ENCODE assay signal across 1 cellular context in the genomic region with DNA sequence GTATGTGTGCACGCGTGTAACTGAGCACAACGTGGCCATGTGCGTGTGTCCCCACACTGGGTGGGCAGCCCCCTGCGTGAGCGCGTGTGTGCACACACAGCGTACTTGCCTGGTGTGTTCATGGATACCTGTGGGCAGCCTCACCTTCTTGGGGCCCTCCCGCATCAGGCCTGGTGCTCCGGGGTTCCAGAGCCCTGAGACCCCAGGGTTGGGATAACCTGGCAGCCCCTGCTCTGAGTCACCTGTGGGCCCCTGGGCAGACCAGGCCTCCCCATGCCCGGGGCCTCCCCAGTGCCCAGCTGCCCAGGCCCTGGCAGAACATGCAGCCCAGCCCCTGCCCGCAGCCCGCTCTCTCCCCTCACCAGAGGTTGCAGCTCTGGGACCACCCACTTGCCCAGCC.
TF ChIP-seq lines count a peak whose summit lies in the region.

No MANE protein-coding gene starts in this region.

TF ChIP-seq in H1, 55 proteins besides CTCF, POLR2A, EP300 and RAD21:
- TF ChIP-seq SIRT6 (IDR thresholded peaks at IDR 0.05; ENCODE audit: low read length) (no peak), BCL11A (IDR thresholded peaks at IDR 0.05; ENCODE audit: low read depth in 2 of 2, low read length in 2 of 2) (no peak), SUZ12 (IDR thresholded peaks at IDR 0.05; ENCODE audit: low read length) (no peak), BACH1 (IDR thresholded peaks at IDR 0.05; ENCODE audit: low read length) (no peak), CHD1 (IDR thresholded peaks at IDR 0.05; ENCODE audit: low read depth, low read length) (no peak), TAF1 (IDR thresholded peaks at IDR 0.05; ENCODE audit: low read depth, low read length) (no peak), ZNF274 (IDR thresholded peaks at IDR 0.05; ENCODE audit: borderline replicate concordance, extremely low read depth, low read length) (no peak), GTF2F1 (IDR thresholded peaks at IDR 0.05; ENCODE audit: borderline replicate concordance, low read depth, low read length) (no peak)
- TF ChIP-seq, protein P1, sequence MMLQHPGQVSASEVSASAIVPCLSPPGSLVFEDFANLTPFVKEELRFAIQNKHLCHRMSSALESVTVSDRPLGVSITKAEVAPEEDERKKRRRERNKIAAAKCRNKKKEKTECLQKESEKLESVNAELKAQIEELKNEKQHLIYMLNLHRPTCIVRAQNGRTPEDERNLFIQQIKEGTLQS (IDR thresholded peaks at IDR 0.05; ENCODE audit: insufficient read depth, low read depth, low read length), result no peak
